In the genomic region with DNA sequence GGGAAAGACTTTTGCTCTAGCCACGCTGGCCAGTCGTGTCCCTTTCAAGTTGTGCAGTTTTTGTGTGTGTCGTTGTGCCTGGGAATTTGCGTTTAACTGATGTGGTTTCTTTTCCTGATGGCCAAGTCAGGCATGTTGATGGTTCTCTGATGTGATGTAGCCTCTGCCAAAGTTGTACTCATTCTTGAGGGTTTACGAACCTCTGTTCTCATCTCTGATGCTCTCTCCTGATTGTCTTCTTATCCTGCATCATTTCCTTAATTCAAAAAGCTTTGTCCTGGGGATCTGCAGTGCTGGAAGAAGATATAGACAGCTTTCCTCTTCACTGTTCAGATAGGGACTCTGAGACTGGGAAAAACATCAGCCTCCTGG, we compare ENCODE assay signal across 13 cellular contexts. TPM values are rescaled to one million over a fixed set of nuclear protein-coding genes. Genes with fewer than 3 reads are reported as not detected.
DNase-seq lines count a peak whose midpoint lies in the region; TF ChIP-seq lines count a peak whose summit lies in the region.
"Had no signal": no experiment of that assay in that cellular context is flagged by ENCODE, and none has a peak within 500 bp of the region (broad histone marks: within the 10 kb centered on the region; RNA-seq: fewer than 3 reads in every experiment).

No MANE protein-coding gene starts in this region.

- peak; percentile 61 for DNase-seq in GM23248
- DNase-seq in chondrocyte (ENCODE audit: low spot score): no peak
- DNase-seq in smooth muscle cell (lab: John Stamatoyannopoulos, UW; ENCODE audit: unreplicated experiment): no peak
- no peak for DNase-seq in activated CD4-positive, alpha-beta T cell treated with anti-CD3 and anti-CD28 coated beads, Interleukin-2, amount 10 ng/mL, durations not matched to agents 24 days and 14 days
- DNase-seq in SHP77 (lab: John Stamatoyannopoulos, UW): no peak
- DNase-seq in OCI-LY7 (ENCODE audit: low spot score): no peak
- DNase-seq in GM19238 (ENCODE audit: insufficient read length, low spot score): no peak
- DNase-seq: CD4-positive, CD25-positive, alpha-beta regulatory T cell; foreskin melanocyte; H9; KG1; NCI-H2081 treated with DMSO at 0.1 percent for 48 hours had no signal

- H3K27me3 ChIP-seq in GM23248 (replicated peaks; ENCODE audit: insufficient read depth): no peaks in the 10 kb centered on the region
- no peaks in the 10 kb centered on the region for H3K27me3 ChIP-seq in liver (ENCODE audit: control insufficient read depth in 4 of 4, insufficient read depth in 4 of 4, low read length in 3 of 4)
- H3K27me3 ChIP-seq in smooth muscle cell (ENCODE audit: low read depth): no peaks in the 10 kb centered on the region

- no peak for TF ChIP-seq RAD21 in liver (IDR thresholded peaks at IDR 0.05)

- H2AFZ ChIP-seq in GM23248: peak overlapping the region; percentile 77
- H2AFZ ChIP-seq in smooth muscle cell (ENCODE audit: low read depth): no peak overlapping the region
- H2AFZ ChIP-seq in OCI-LY7 (ENCODE audit: low read length): no peak overlapping the region

- H3K4me3 ChIP-seq in GM23248 (peak overlapping the region; percentile 44; the same call in 1 of the 2 replicates), liver (ENCODE audit: low read depth in 1 of 3, low read length in 3 of 3) (peak overlapping the region in 1 of 3 donors; percentile 5), smooth muscle cell (no peak overlapping the region), OCI-LY7 (ENCODE audit: low read depth, low read length, poor library complexity, severe bottlenecking) (no peak overlapping the region)

- no peaks in the 10 kb centered on the region for H3K79me2 ChIP-seq in GM23248 (ENCODE audit: insufficient read depth)
- peaks cover 36% of the 10 kb centered on the region for H3K79me2 ChIP-seq in smooth muscle cell (ENCODE audit: low read depth)
- H3K79me2 ChIP-seq in OCI-LY7 (ENCODE audit: insufficient read depth, low read depth, low read length): no peaks in the 10 kb centered on the region

- H3K36me3 Mint-ChIP-seq in chondrocyte (ENCODE audit: low read depth): peaks cover 9% of the 10 kb centered on the region
- peaks cover 3% of the 10 kb centered on the region for H3K36me3 Mint-ChIP-seq in activated CD4-positive, alpha-beta T cell treated with anti-CD3 and anti-CD28 coated beads, Interleukin-2, amount 10 ng/mL, durations not matched to agents 24 days and 14 days (ENCODE audit: low read depth)
- H3K36me3 Mint-ChIP-seq: CD4-positive, CD25-positive, alpha-beta regulatory T cell had no signal

- no TSS peak for BruUV-seq in OCI-LY7 (replicated peaks; lab: Mats Ljungman, UMichigan)

- H3K9ac ChIP-seq in GM23248 (peak overlapping the region; percentile 74), liver (ENCODE audit: low read depth in 1 of 2, low read length in 2 of 2) (no peak overlapping the region), smooth muscle cell (ENCODE audit: low read depth) (no peak overlapping the region)

- H3K36me3 ChIP-seq in GM23248 (ENCODE audit: low read depth) (no peaks in the 10 kb centered on the region), liver (ENCODE audit: control insufficient read depth in 4 of 4, insufficient read depth in 3 of 4, low read depth in 1 of 4, low read length in 3 of 4) (no peaks in the 10 kb centered on the region), smooth muscle cell (ENCODE audit: low read depth) (no peaks in the 10 kb centered on the region), OCI-LY7 (ENCODE audit: insufficient read depth, low read length) (no peaks in the 10 kb centered on the region)

- POLR2A ChIA-PET in OCI-LY7 (lab: Charles Lee): interaction anchor here (1.0 kb wide), 1 partner anchor 21 kb away, joined by 3 read pairs; no protein-coding TSS in a partner anchor

- H3K4me3 Mint-ChIP-seq in chondrocyte (ENCODE audit: unreplicated experiment): no peak overlapping the region
- H3K4me3 Mint-ChIP-seq in activated CD4-positive, alpha-beta T cell treated with anti-CD3 and anti-CD28 coated beads, Interleukin-2, amount 10 ng/mL, durations not matched to agents 24 days and 14 days: no peak overlapping the region
- H3K4me3 Mint-ChIP-seq: CD4-positive, CD25-positive, alpha-beta regulatory T cell; H9 had no signal

- H3K27ac ChIP-seq in GM23248 (peak overlapping the region; percentile 73), liver (ENCODE audit: low read depth in 1 of 2, low read length in 2 of 2) (peak overlapping the region; percentile 32 to 79), smooth muscle cell (ENCODE audit: low read depth) (peak overlapping the region; percentile 96), OCI-LY7 (ENCODE audit: low read depth, low read length, poor library complexity, severe bottlenecking) (no peak overlapping the region)

- H4K20me1 ChIP-seq in GM23248 (ENCODE audit: insufficient read depth): no peaks in the 10 kb centered on the region
- H4K20me1 ChIP-seq in smooth muscle cell (ENCODE audit: low read depth): peaks cover 7% of the 10 kb centered on the region
- no peaks in the 10 kb centered on the region for H4K20me1 ChIP-seq in OCI-LY7 (ENCODE audit: insufficient read depth, low read length)

- no peaks in the 10 kb centered on the region for H3K9me3 Mint-ChIP-seq in chondrocyte (ENCODE audit: low read depth)
- no peaks in the 10 kb centered on the region for H3K9me3 Mint-ChIP-seq in activated CD4-positive, alpha-beta T cell treated with anti-CD3 and anti-CD28 coated beads, Interleukin-2, amount 10 ng/mL, durations not matched to agents 24 days and 14 days
- H3K9me3 Mint-ChIP-seq: CD4-positive, CD25-positive, alpha-beta regulatory T cell; H9 had no signal

- H3K4me1 ChIP-seq in GM23248 (ENCODE audit: insufficient read depth): peaks cover 43% of the 10 kb centered on the region
- H3K4me1 ChIP-seq in liver (ENCODE audit: control insufficient read depth in 4 of 4, insufficient read depth in 4 of 4, low read length in 3 of 4): peaks cover 2 to 22% (median 13%) of the 10 kb centered on the region in 4 donors
- H3K4me1 ChIP-seq in smooth muscle cell (ENCODE audit: low read depth): peaks cover 24% of the 10 kb centered on the region
- peaks cover 13% of the 10 kb centered on the region for H3K4me1 ChIP-seq in OCI-LY7 (ENCODE audit: insufficient read depth, low read length, poor library complexity, severe bottlenecking)

- peaks cover 49% of the 10 kb centered on the region for H3K4me1 Mint-ChIP-seq in chondrocyte (ENCODE audit: low read depth)
- peaks cover 11% of the 10 kb centered on the region for H3K4me1 Mint-ChIP-seq in activated CD4-positive, alpha-beta T cell treated with anti-CD3 and anti-CD28 coated beads, Interleukin-2, amount 10 ng/mL, durations not matched to agents 24 days and 14 days

- CTCF ChIA-PET in OCI-LY7 (lab: Charles Lee; ENCODE audit: unreplicated experiment): no interaction called here

- WGBS in GM23248 (ENCODE audit: low coverage in 1 of 2, low lambda C conversion rate in 2 of 2, missing lambda C conversion rate in 2 of 2), 2 experiments: 24 to 36% methylated on average over 5 of the region's 5 CpGs
- 70% methylated on average over 5 of the region's 5 CpGs for WGBS in liver
- 79% methylated on average over 5 of the region's 5 CpGs for WGBS in smooth muscle cell (ENCODE audit: low lambda C conversion rate)

- TF ChIP-seq CTCF in chondrocyte (IDR thresholded peaks at IDR 0.05) (no peak), liver (IDR thresholded peaks at IDR 0.05; ENCODE audit: low read depth, low read length, missing input control) (no peak), smooth muscle cell (IDR thresholded peaks at IDR 0.05; ENCODE audit: borderline replicate concordance, insufficient read depth, poor library complexity, severe bottlenecking) (no peak), OCI-LY7 (conservative IDR thresholded peaks at IDR 0.05; ENCODE audit: low read length) (no peak)

- H3K9me2 ChIP-seq in GM23248 (ENCODE audit: insufficient read depth) (no peaks in the 10 kb centered on the region), OCI-LY7 (ENCODE audit: insufficient read depth, low read length) (no peaks in the 10 kb centered on the region)

- intact Hi-C loops in activated CD4-positive, alpha-beta T cell treated with anti-CD3 and anti-CD28 coated beads, Interleukin-2, amount 10 ng/mL, durations not matched to agents 24 days and 14 days (cut with micrococcal nuclease): no loop called here
- intact Hi-C loops in OCI-LY7 (cut with micrococcal nuclease; ENCODE audit: unreplicated experiment): no loop called here

- in situ Hi-C loops in GM23248 (cut with MboI): no loop called here

- peaks cover 35% of the 10 kb centered on the region for H3F3A ChIP-seq in GM23248 (ENCODE audit: insufficient read depth)
- H3F3A ChIP-seq in smooth muscle cell (ENCODE audit: low read depth): peaks cover 25% of the 10 kb centered on the region

- H3K9me3 ChIP-seq in GM23248 (ENCODE audit: low read depth) (no peaks in the 10 kb centered on the region), liver (ENCODE audit: control insufficient read depth in 4 of 4, low read length in 3 of 4) (no peaks in the 10 kb centered on the region), smooth muscle cell (replicated peaks; ENCODE audit: low read depth) (no peaks in the 10 kb centered on the region), OCI-LY7 (ENCODE audit: low read length) (no peaks in the 10 kb centered on the region)

- H3K4me2 ChIP-seq in GM23248 (ENCODE audit: unreplicated experiment): peak overlapping the region; percentile 55
- H3K4me2 ChIP-seq in smooth muscle cell: peak overlapping the region; percentile 60
- H3K4me2 ChIP-seq in OCI-LY7 (ENCODE audit: low read length): no peak overlapping the region

- no peaks in the 10 kb centered on the region for H3K27me3 Mint-ChIP-seq in chondrocyte (ENCODE audit: low read depth)
- H3K27me3 Mint-ChIP-seq in activated CD4-positive, alpha-beta T cell treated with anti-CD3 and anti-CD28 coated beads, Interleukin-2, amount 10 ng/mL, durations not matched to agents 24 days and 14 days: no peaks in the 10 kb centered on the region

- peak overlapping the region; percentile 6 for H3K27ac Mint-ChIP-seq in chondrocyte (ENCODE audit: unreplicated experiment)
- no peak overlapping the region for H3K27ac Mint-ChIP-seq in activated CD4-positive, alpha-beta T cell treated with anti-CD3 and anti-CD28 coated beads, Interleukin-2, amount 10 ng/mL, durations not matched to agents 24 days and 14 days
- H3K27ac Mint-ChIP-seq: CD4-positive, CD25-positive, alpha-beta regulatory T cell had no signal

TF ChIP-seq in liver, 16 proteins besides CTCF, POLR2A, EP300 and RAD21:
- TF ChIP-seq FOXA2 (IDR thresholded peaks at IDR 0.05) (no peak), GABPA (IDR thresholded peaks at IDR 0.05 in 1 of 2, conservative IDR thresholded peaks at IDR 0.05 in 1 of 2) (peak in 1 of 2 donors; percentile 0)

RNA-seq across cellular contexts. Expression of a gene that starts 25.4 kb away (rescaled TPM):
- total RNA-seq in GM23248 (2014; rRNA removed; shearing (Covaris generic)): 24.7 and 28.6 TPM in 2 replicates
- polyA plus RNA-seq in GM23248 (2016; fragmentation: Nextera tagmentation; extraction: Ambion mirVana) (45.1 and 46.9 TPM in 2 replicates), liver (10 to 100 TPM; 38.9 to 65.2 TPM), smooth muscle cell (144 and 236 TPM in 2 replicates)
- total RNA-seq in chondrocyte (54.7 to 62.1 TPM (median 60.7 TPM) in 3 replicates), liver (10 to 100 TPM; 18.7 to 25.8 TPM), smooth muscle cell (153 and 207 TPM in 2 replicates), OCI-LY7 (2022) (not detected in 2 replicates)
- 35.6 and 40.5 TPM in 2 replicates for total RNA-seq in activated CD4-positive, alpha-beta T cell treated with anti-CD3 and anti-CD28 coated beads, Interleukin-2, amount 10 ng/mL, durations not matched to agents 24 days and 14 days
- total RNA-seq in OCI-LY7 (2014; rRNA removed; shearing (Covaris generic)): not detected in 2 replicates

Comparison
In these comparisons a context has a peak if more than half of its experiments do, and no peak if none do; other contexts are left out.
1. RNA of a gene that starts 25.4 kb away (total RNA-seq): 153 to 207 TPM in smooth muscle cell, 54.7 to 62.1 TPM in chondrocyte, 35.6 to 40.5 TPM in activated CD4-positive, alpha-beta T cell treated with anti-CD3 and anti-CD28 coated beads, Interleukin-2, amount 10 ng/mL, durations not matched to agents 24 days and 14 days, 24.7 to 28.6 TPM in GM23248 and 18.7 to 25.8 TPM in liver; not detected in OCI-LY7; every median in the first group is over 10 times any median in the second.